ENCODE assay signal across 8 cellular contexts in genomic region chr1:7299329-7299799, GRCh38.
DNase-seq lines count a peak whose midpoint lies in the region; ATAC-seq, FAIRE-seq and TF ChIP-seq lines count a peak whose summit lies in the region.

No MANE protein-coding gene starts in this region.

- no peak for TF ChIP-seq POLR2A in H54 (IDR thresholded peaks at IDR 0.05; ENCODE audit: low read depth, low read length)
- peak; percentile 28 to 49 for TF ChIP-seq POLR2A in adrenal gland (IDR thresholded peaks at IDR 0.05)
- no peak for TF ChIP-seq POLR2A in sigmoid colon (IDR thresholded peaks at IDR 0.05)

- H3K4me1 ChIP-seq in adrenal gland (replicated peaks in 1 of 2) = peaks cover 4 to 16% of the 10 kb centered on the region in 2 donors
- peaks cover 0 to 41% (median 36%) of the 10 kb centered on the region in 4 donors for H3K4me1 ChIP-seq in sigmoid colon

- peak; percentile 95 for ATAC-seq in left ventricle myocardium superior
- no peak for ATAC-seq in GM21529 (IDR thresholded peaks at IDR 0.05; ENCODE audit: unreplicated experiment)

- H3K27ac ChIP-seq in adrenal gland = peak overlapping the region; percentile 35 to 85 (median 76)
- peak overlapping the region; percentile 49 to 83 (median 68) for H3K27ac ChIP-seq in sigmoid colon

- DNase-seq in H54 (ENCODE audit: insufficient read length, low spot score) = peak; percentile 32
- peak; percentile 63 to 86 (median 78) for DNase-seq in adrenal gland
- DNase-seq in left ventricle myocardium superior = peak; percentile 70
- DNase-seq in sigmoid colon = peak; percentile 84
- DNase-seq in activated naive CD4-positive, alpha-beta T cell treated with anti-CD3 and anti-CD28 coated beads, Interleukin-2, amount 50 U/mL, for 16 hours = no peak
- no peak for DNase-seq in NCI-H524 (lab: John Stamatoyannopoulos, UW)
- no peak for DNase-seq in activated T-cell treated with anti-CD3 and anti-CD28 coated beads, Interleukin-2, amount 50 U/mL, for 48 hours

- 15 to 17% (median 15%) methylated on average over 8 of the region's 8 CpGs for WGBS in adrenal gland, 4 donors
- WGBS in sigmoid colon, 2 donors = 21 to 39% methylated on average over 8 of the region's 8 CpGs

- H3K9me3 ChIP-seq in adrenal gland (replicated peaks in 1 of 3) (no peaks in the 10 kb centered on the region), sigmoid colon (peaks cover 0 to 7% (median 3%) of the 10 kb centered on the region in 4 donors)

- peak in 1 of 4 donors; percentile 36 for TF ChIP-seq EP300 in sigmoid colon (IDR thresholded peaks at IDR 0.05)

- intact Hi-C loops in adrenal gland (cut with DNase I) = no loop called here
- intact Hi-C loops in left ventricle myocardium superior (cut with micrococcal nuclease) = no loop called here
- intact Hi-C loops in sigmoid colon (cut with DNase I) = loop anchor here (1.0 to 10.0 kb wide), 2 partner anchors 80 to 175 kb away; no protein-coding TSS in a partner anchor

- H3K36me3 ChIP-seq in adrenal gland (replicated peaks in 1 of 2) (no peaks in the 10 kb centered on the region), sigmoid colon (no peaks in the 10 kb centered on the region)

- TF ChIP-seq CTCF in adrenal gland (IDR thresholded peaks at IDR 0.05) (no peak), sigmoid colon (IDR thresholded peaks at IDR 0.05) (no peak)

- peak overlapping the region in 1 of 4 donors; percentile 2 for H3K4me3 ChIP-seq in adrenal gland
- no peak overlapping the region for H3K4me3 ChIP-seq in sigmoid colon

- peak; percentile 92 for FAIRE-seq in H54 (lab: Jason Lieb, UNC)

- no peaks in the 10 kb centered on the region for H3K27me3 ChIP-seq in adrenal gland
- H3K27me3 ChIP-seq in sigmoid colon = no peaks in the 10 kb centered on the region

Comparison
In these comparisons a context has a peak if more than half of its experiments do, and no peak if none do; other contexts are left out.
1. DNase-seq: peak in H54 (single experiment), adrenal gland (7 of 7), left ventricle myocardium superior (single experiment) and sigmoid colon (single experiment); none in activated naive CD4-positive, alpha-beta T cell treated with anti-CD3 and anti-CD28 coated beads, Interleukin-2, amount 50 U/mL, for 16 hours (single experiment), NCI-H524 (0 of 2) and activated T-cell treated with anti-CD3 and anti-CD28 coated beads, Interleukin-2, amount 50 U/mL, for 48 hours (0 of 2).
2. POLR2A ChIP-seq: peak in adrenal gland (2 of 2); none in H54 (single experiment) and sigmoid colon (0 of 2).